21 cellular contexts compared by ENCODE assay signal in the genomic region with DNA sequence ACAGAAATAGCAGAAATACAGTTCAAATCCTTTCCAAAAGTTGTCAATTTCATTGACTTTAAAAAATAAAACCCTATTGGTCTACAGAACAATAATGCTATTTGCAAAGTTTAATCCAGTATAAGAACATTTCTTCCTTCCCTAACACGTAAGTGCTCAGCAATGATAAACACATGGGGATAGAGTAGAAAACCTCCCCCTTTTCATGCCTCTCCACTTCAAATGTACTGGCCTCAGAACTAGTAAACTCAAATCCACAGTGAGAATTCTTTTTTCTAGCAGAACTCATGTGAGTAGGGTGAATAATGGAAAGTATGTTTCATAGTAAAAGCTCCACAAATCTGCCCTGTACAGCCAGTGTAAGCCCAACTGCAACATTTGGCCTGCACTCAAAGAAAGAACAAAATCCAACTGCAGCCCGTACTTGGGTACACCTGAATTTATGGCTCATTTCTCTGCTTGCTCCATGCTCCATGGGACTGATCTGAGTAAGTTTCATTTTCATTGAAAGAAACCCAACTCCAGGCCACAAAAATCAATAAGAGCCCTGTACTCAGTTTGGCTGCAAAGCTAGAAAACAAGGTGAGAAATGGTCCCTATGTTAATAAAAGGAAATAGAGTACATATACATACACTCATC.
DNase-seq lines count a peak whose midpoint lies in the region; ATAC-seq and TF ChIP-seq lines count a peak whose summit lies in the region.
"Had no signal": no experiment of that assay in that cellular context is flagged by ENCODE, and none has a peak within 500 bp of the region (broad histone marks: within the 10 kb centered on the region; RNA-seq: fewer than 3 reads in every experiment).

No MANE protein-coding gene starts in this region.

- peaks cover 5% of the 10 kb centered on the region for H3K4me1 ChIP-seq in Loucy (ENCODE audit: insufficient read depth, low read length, poor library complexity, severe bottlenecking)
- H3K4me1 ChIP-seq in gastroesophageal sphincter: peaks cover 0 to 9% (median 0%) of the 10 kb centered on the region in 3 donors
- H3K4me1 ChIP-seq in sigmoid colon: peaks cover 0 to 19% (median 18%) of the 10 kb centered on the region in 4 donors
- H3K4me1 ChIP-seq: vagina had no signal

- no peaks in the 10 kb centered on the region for H3K9me2 ChIP-seq in Loucy (replicated peaks; ENCODE audit: low read depth, low read length)

- H3K4me3 ChIP-seq in Loucy (ENCODE audit: low read length, poor library complexity, severe bottlenecking) (no peak overlapping the region), gastroesophageal sphincter (no peak overlapping the region), sigmoid colon (no peak overlapping the region)
- H3K4me3 ChIP-seq: GM12878, lung, vagina had no signal

- TF ChIP-seq CTCF in Loucy (conservative IDR thresholded peaks at IDR 0.05; ENCODE audit: low read length) (no peak), gastroesophageal sphincter (IDR thresholded peaks at IDR 0.05) (no peak), sigmoid colon (IDR thresholded peaks at IDR 0.05) (no peak)

- H4K20me1 ChIP-seq in Loucy (ENCODE audit: insufficient read depth, low read length, poor library complexity, severe bottlenecking): no peaks in the 10 kb centered on the region

- H3F3A ChIP-seq in Loucy (ENCODE audit: low read depth): no peaks in the 10 kb centered on the region

- H3K9me3 ChIP-seq in Loucy (ENCODE audit: insufficient read depth, low read depth, low read length): peaks cover 9% of the 10 kb centered on the region; the same call in 1 of the 2 replicates
- H3K9me3 ChIP-seq in gastroesophageal sphincter: no peaks in the 10 kb centered on the region
- no peaks in the 10 kb centered on the region for H3K9me3 ChIP-seq in sigmoid colon
- H3K9me3 ChIP-seq: vagina had no signal

- intact Hi-C loops in sigmoid colon (cut with DNase I): no loop called here

- no peaks in the 10 kb centered on the region for H3K79me2 ChIP-seq in Loucy (ENCODE audit: insufficient read depth, low read length)

- H3K27ac ChIP-seq in gastroesophageal sphincter (peak overlapping the region; percentile 13 to 57 (median 38)), sigmoid colon (peak overlapping the region; percentile 52 to 82 (median 66))
- H3K27ac ChIP-seq: vagina had no signal

- H3K36me3 ChIP-seq in Loucy (ENCODE audit: insufficient read depth, low read length) (no peaks in the 10 kb centered on the region), gastroesophageal sphincter (no peaks in the 10 kb centered on the region), sigmoid colon (no peaks in the 10 kb centered on the region)
- H3K36me3 ChIP-seq: vagina had no signal

- no peak for ATAC-seq in gastroesophageal sphincter
- no peak for ATAC-seq in HG03342 (IDR thresholded peaks at IDR 0.05; ENCODE audit: unreplicated experiment)
- ATAC-seq: activated T-helper 17 cell treated with anti-CD3 and anti-CD28 coated beads, Interleukin-2, amount 50 U/mL, for 72 hours; GM12878; Panc1; stimulated activated naive B cell treated with anti-CD40 and anti-IgM and Interleukin-4, amounts not matched to agents 10 μg/mL and 1 μg/mL and 100 μg/mL, for 72 hours had no signal

- TF ChIP-seq POLR2A in gastroesophageal sphincter (IDR thresholded peaks at IDR 0.05): no peak
- TF ChIP-seq POLR2A in sigmoid colon (IDR thresholded peaks at IDR 0.05): no peak

- WGBS in gastroesophageal sphincter (ENCODE audit: low coverage in 1 of 2), 2 donors: 38 to 49% methylated on average over 2 of the region's 2 CpGs
- 58 to 76% methylated on average over 2 of the region's 2 CpGs for WGBS in sigmoid colon, 2 donors

- no peaks in the 10 kb centered on the region for H3K27me3 ChIP-seq in Loucy (ENCODE audit: insufficient read depth, low read length, poor library complexity, severe bottlenecking)
- H3K27me3 ChIP-seq in gastroesophageal sphincter: no peaks in the 10 kb centered on the region
- H3K27me3 ChIP-seq in sigmoid colon: no peaks in the 10 kb centered on the region
- H3K27me3 ChIP-seq: vagina had no signal

- H2AFZ ChIP-seq in Loucy (ENCODE audit: low read length): peak overlapping the region; percentile 48; the same call in 1 of the 2 replicates

- DNase-seq in EH (ENCODE audit: low read depth): peak; percentile 66
- no peak for DNase-seq in sigmoid colon
- no peak for DNase-seq in T-helper 9 cell
- DNase-seq in NK-92 (lab: John Stamatoyannopoulos, UW; ENCODE audit: unreplicated experiment): no peak
- no peak for DNase-seq in NCI-H1105 treated with DMSO at 0.1 percent for 48 hours (lab: John Stamatoyannopoulos, UW)
- DNase-seq: activated CD4-positive, alpha-beta memory T cell treated with anti-CD3 and anti-CD28 coated beads, Interleukin-2, amount 10 ng/mL, durations not matched to agents 7 days and 5 days; activated CD4-positive, alpha-beta T cell treated with anti-CD3 and anti-CD28 coated beads for 1 hour; activated naive CD4-positive, alpha-beta T cell treated with anti-CD3 and anti-CD28 coated beads, Interleukin-2, amount 50 U/mL, for 16 hours; caudate nucleus; glutamatergic neuron; NCI-H2029 treated with DMSO at 0.1 percent for 48 hours; SIG-M5; stimulated activated naive B cell treated with anti-CD40 and anti-IgM and Interleukin-4, amounts not matched to agents 10 μg/mL and 1 μg/mL and 100 μg/mL, for 72 hours had no signal

- TF ChIP-seq EP300 in gastroesophageal sphincter (IDR thresholded peaks at IDR 0.05): no peak
- no peak for TF ChIP-seq EP300 in sigmoid colon (IDR thresholded peaks at IDR 0.05)

- H3K4me2 ChIP-seq in Loucy (ENCODE audit: low read depth, low read length, poor library complexity, severe bottlenecking): no peak overlapping the region

- no peak overlapping the region for H3K9ac ChIP-seq in Loucy (ENCODE audit: low read depth, low read length, poor library complexity, severe bottlenecking)
